In the genomic region with DNA sequence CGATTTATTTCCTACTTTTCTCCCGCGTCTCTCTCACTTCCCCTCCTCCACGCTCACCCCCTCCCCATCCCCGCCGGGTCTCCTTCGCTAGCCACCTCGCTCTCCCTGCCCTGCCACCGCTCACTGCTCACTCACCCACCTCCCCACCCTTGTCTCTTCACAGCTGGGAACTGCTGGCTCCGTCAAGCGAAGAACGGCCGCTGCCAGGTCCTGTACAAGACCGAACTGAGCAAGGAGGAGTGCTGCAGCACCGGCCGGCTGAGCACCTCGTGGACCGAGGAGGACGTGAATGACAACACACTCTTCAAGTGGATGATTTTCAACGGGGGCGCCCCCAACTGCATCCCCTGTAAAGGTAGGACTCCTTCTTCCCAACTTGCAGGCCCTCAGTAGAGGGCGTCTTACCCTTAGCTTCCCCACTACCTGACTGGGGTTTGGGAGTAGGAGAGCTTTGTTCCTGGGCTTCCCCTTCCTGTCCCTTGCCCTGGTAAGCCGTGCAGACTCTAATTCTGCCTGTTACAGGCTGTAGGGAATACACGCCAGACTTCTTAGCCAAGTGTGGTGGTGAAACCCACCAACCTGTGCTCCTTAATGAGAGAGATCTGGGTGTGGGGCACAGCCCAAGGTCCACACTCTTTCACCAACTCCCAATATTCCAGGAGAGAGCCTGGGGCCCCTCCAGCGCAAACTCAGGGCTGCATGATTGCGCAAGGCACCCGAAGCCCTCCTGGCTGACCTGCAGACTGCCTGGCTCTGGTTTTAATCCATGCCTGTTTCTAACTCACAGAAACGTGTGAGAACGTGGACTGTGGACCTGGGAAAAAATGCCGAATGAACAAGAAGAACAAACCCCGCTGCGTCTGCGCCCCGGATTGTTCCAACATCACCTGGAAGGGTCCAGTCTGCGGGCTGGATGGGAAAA, we compare ENCODE assay signal across 8 cellular contexts. TPM values are rescaled to one million over a fixed set of nuclear protein-coding genes. Genes with fewer than 3 reads are reported as not detected.
DNase-seq lines count a peak whose midpoint lies in the region; ATAC-seq and TF ChIP-seq lines count a peak whose summit lies in the region.

No MANE protein-coding gene starts in this region.

- no peaks in the 10 kb centered on the region for H3K9me3 ChIP-seq in CD4-positive, alpha-beta memory T cell (ENCODE audit: control insufficient read depth in 1 of 2, low read length in 2 of 2)
- H3K9me3 ChIP-seq in gastroesophageal sphincter: no peaks in the 10 kb centered on the region
- no peaks in the 10 kb centered on the region for H3K9me3 ChIP-seq in neuronal stem cell (replicated peaks in 1 of 2; ENCODE audit: control insufficient read depth in 2 of 2, insufficient read depth in 1 of 2, low read depth in 1 of 2, low read length in 2 of 2)

- peak overlapping the region; percentile 73 for H3K9ac ChIP-seq in neuronal stem cell (ENCODE audit: low read depth, low read length, poor library complexity)

- H3K4me3 Mint-ChIP-seq in CD4-positive, alpha-beta memory T cell: peak overlapping the region; percentile 82 to 97 (median 91)
- H3K4me3 Mint-ChIP-seq in activated T-cell treated with anti-CD3 and anti-CD28 coated beads, Interleukin-2, amount 50 U/mL, for 24 hours: peak overlapping the region; percentile 74

- H3K4me1 Mint-ChIP-seq in CD4-positive, alpha-beta memory T cell: peaks cover 17 to 50% (median 31%) of the 10 kb centered on the region in 4 donors
- H3K4me1 Mint-ChIP-seq in activated T-cell treated with anti-CD3 and anti-CD28 coated beads, Interleukin-2, amount 50 U/mL, for 24 hours (ENCODE audit: low read depth): peaks cover 41% of the 10 kb centered on the region

- peak in 1 of 4 experiments; percentile 30 for TF ChIP-seq CTCF in gastroesophageal sphincter (IDR thresholded peaks at IDR 0.05)

- no peak overlapping the region for H3K27ac ChIP-seq in CD4-positive, alpha-beta memory T cell (ENCODE audit: low read depth, low read length)
- peak overlapping the region in 3 of 4 donors; percentile 6 to 85 (median 61) for H3K27ac ChIP-seq in gastroesophageal sphincter
- H3K27ac ChIP-seq in neuronal stem cell (replicated peaks; ENCODE audit: low read length): no peak overlapping the region

- H2BK15ac ChIP-seq in neuronal stem cell (ENCODE audit: low read length): no peak overlapping the region

- H3K4me1 ChIP-seq in CD4-positive, alpha-beta memory T cell (ENCODE audit: insufficient read depth, low read length): peaks cover 34% of the 10 kb centered on the region
- H3K4me1 ChIP-seq in gastroesophageal sphincter (peaks cover 0 to 40% (median 8%) of the 10 kb centered on the region in 3 donors), neuronal stem cell (ENCODE audit: control insufficient read depth in 2 of 2, insufficient read depth in 1 of 2, low read depth in 1 of 2, low read length in 2 of 2) (peaks cover 0 to 2% of the 10 kb centered on the region in 2 donors)

- no peak overlapping the region for H2BK5ac ChIP-seq in neuronal stem cell (ENCODE audit: low read length)

- H4K8ac ChIP-seq in neuronal stem cell (ENCODE audit: low read depth, low read length): no peak overlapping the region

- no peak overlapping the region for H4K91ac ChIP-seq in neuronal stem cell (ENCODE audit: low read depth, low read length, poor library complexity)

- peak overlapping the region in 6 of 7 donors; percentile 43 to 80 (median 62) for H3K27ac Mint-ChIP-seq in CD4-positive, alpha-beta memory T cell
- H3K27ac Mint-ChIP-seq in activated T-cell treated with anti-CD3 and anti-CD28 coated beads, Interleukin-2, amount 50 U/mL, for 24 hours: no peak overlapping the region

- H3K36me3 Mint-ChIP-seq in CD4-positive, alpha-beta memory T cell: peaks cover 0 to 3% of the 10 kb centered on the region in 2 donors
- H3K36me3 Mint-ChIP-seq in activated T-cell treated with anti-CD3 and anti-CD28 coated beads, Interleukin-2, amount 50 U/mL, for 24 hours (ENCODE audit: low read depth): no peaks in the 10 kb centered on the region

- POLR2A ChIA-PET in CD4-positive, alpha-beta memory T cell (lab: Charles Lee; ENCODE audit: partially characterized antibody): no interaction called here

- 48 to 59% methylated on average over 14 to 20 of the region's 35 CpGs for WGBS in gastroesophageal sphincter (ENCODE audit: low coverage in 1 of 2), 2 donors
- WGBS in neuronal stem cell (ENCODE audit: extremely low coverage in 2 of 2, insufficient read length in 2 of 2, insufficient replicate concordance in 1 of 2), 2 donors: no CpG with 5 or more reads among the region's 35 CpGs

- ATAC-seq in HG03066 (IDR thresholded peaks at IDR 0.05; ENCODE audit: low read depth, unreplicated experiment) (peak; percentile 16), gastroesophageal sphincter (peak; percentile 15), HG02981 (IDR thresholded peaks at IDR 0.05; ENCODE audit: unreplicated experiment) (no peak), GM18873 (IDR thresholded peaks at IDR 0.05; ENCODE audit: low FRiP score, unreplicated experiment) (no peak)

- H3K9me3 Mint-ChIP-seq in CD4-positive, alpha-beta memory T cell: no peaks in the 10 kb centered on the region
- no peaks in the 10 kb centered on the region for H3K9me3 Mint-ChIP-seq in activated T-cell treated with anti-CD3 and anti-CD28 coated beads, Interleukin-2, amount 50 U/mL, for 24 hours

- no peak overlapping the region for H2AK5ac ChIP-seq in neuronal stem cell (ENCODE audit: low read depth, low read length)

- H3K23ac ChIP-seq in neuronal stem cell (ENCODE audit: low read depth, low read length, poor library complexity): peak overlapping the region; percentile 48

- peak overlapping the region; percentile 63 for H3K18ac ChIP-seq in neuronal stem cell (ENCODE audit: low read length)

- no peak overlapping the region for H3K4ac ChIP-seq in neuronal stem cell (ENCODE audit: low read length)

- H2AFZ ChIP-seq in neuronal stem cell (ENCODE audit: low read length): no peak overlapping the region

- no peak overlapping the region for H2BK12ac ChIP-seq in neuronal stem cell (ENCODE audit: low read length)

- H3K27me3 ChIP-seq in CD4-positive, alpha-beta memory T cell (ENCODE audit: insufficient read depth, low read length): peaks cover 22% of the 10 kb centered on the region
- H3K27me3 ChIP-seq in gastroesophageal sphincter (peaks cover 1% of the 10 kb centered on the region), neuronal stem cell (ENCODE audit: control insufficient read depth in 3 of 3, insufficient read depth in 3 of 3, low read depth in 1 of 3, low read length in 3 of 3) (peaks cover 0 to 3% (median 0%) of the 10 kb centered on the region in 3 experiments)

- peaks cover 30 to 44% of the 10 kb centered on the region in 2 donors for H3K27me3 Mint-ChIP-seq in CD4-positive, alpha-beta memory T cell
- peaks cover 65% of the 10 kb centered on the region for H3K27me3 Mint-ChIP-seq in activated T-cell treated with anti-CD3 and anti-CD28 coated beads, Interleukin-2, amount 50 U/mL, for 24 hours

- peak overlapping the region; percentile 37 to 57 for H3K4me3 ChIP-seq in CD4-positive, alpha-beta memory T cell (ENCODE audit: low read length in 2 of 2)
- H3K4me3 ChIP-seq in gastroesophageal sphincter (peak overlapping the region; percentile 75 to 88), neuronal stem cell (ENCODE audit: low read length in 2 of 2) (peak overlapping the region in 1 of 2 donors; percentile 76)

- H3K79me1 ChIP-seq in neuronal stem cell (ENCODE audit: low read depth, low read length): no peaks in the 10 kb centered on the region

- TF ChIP-seq EP300 in gastroesophageal sphincter (IDR thresholded peaks at IDR 0.05): no peak

- CTCF ChIA-PET in CD4-positive, alpha-beta memory T cell (lab: Charles Lee; ENCODE audit: partially characterized antibody): interaction anchor here (1.9 kb wide), 1 partner anchor 746 kb away, joined by 10 read pairs; no protein-coding TSS in a partner anchor

- TF ChIP-seq POLR2A in gastroesophageal sphincter (IDR thresholded peaks at IDR 0.05): no peak

- peak overlapping the region; percentile 68 for H3K4me2 ChIP-seq in neuronal stem cell (ENCODE audit: insufficient read depth, low read length, poor library complexity, severe bottlenecking)

- H3K14ac ChIP-seq in neuronal stem cell (ENCODE audit: low read length): no peak overlapping the region

- peak in 3 of 5 donors; percentile 9 to 18 (median 9) for DNase-seq in CD4-positive, alpha-beta memory T cell
- peak; percentile 43 for DNase-seq in activated T-cell treated with anti-CD3 and anti-CD28 coated beads, Interleukin-2, amount 50 U/mL, for 24 hours
- DNase-seq in neuronal stem cell (ENCODE audit: low spot score) (peak; percentile 40), NCI-H1436 treated with DMSO at 0.1 percent for 48 hours (lab: John Stamatoyannopoulos, UW) (no peak)

- intact Hi-C loops in CD4-positive, alpha-beta memory T cell (cut with micrococcal nuclease): loop anchor here (5.0 kb wide), 2 partner anchors 79 to 541 kb away; partner anchors contain the start of gene NDUFS4

- H2BK120ac ChIP-seq in neuronal stem cell (ENCODE audit: low read depth, low read length): no peak overlapping the region

- no peaks in the 10 kb centered on the region for H3K36me3 ChIP-seq in CD4-positive, alpha-beta memory T cell (ENCODE audit: insufficient read depth, low read length)
- H3K36me3 ChIP-seq in gastroesophageal sphincter (no peaks in the 10 kb centered on the region), neuronal stem cell (replicated peaks in 1 of 2; ENCODE audit: control insufficient read depth in 2 of 2, insufficient read depth in 2 of 2, low read length in 2 of 2) (peaks cover 7 to 41% of the 10 kb centered on the region in 2 donors)

RNA-seq across cellular contexts. Expression of gene FST, which starts 2.5 kb away (rescaled TPM):
- total RNA-seq in CD4-positive, alpha-beta memory T cell: 1 to 10 TPM; 2.3 to 3.3 TPM
- under 1 TPM; 0.16 to 0.18 TPM for polyA plus RNA-seq in CD4-positive, alpha-beta memory T cell
- total RNA-seq in gastroesophageal sphincter: 10 to 100 TPM in 1 of 4 donors, 1 to 10 TPM in 2, under 1 TPM in 1; 0.93 to 10.1 (median 4.5) TPM
- 7.5 TPM for polyA plus RNA-seq in neuronal stem cell (2013, experiment 1 of 2)
- 7.1 TPM for polyA plus RNA-seq in neuronal stem cell (2013, experiment 2 of 2)

Comparison
In these comparisons a context has a peak if more than half of its experiments do, and no peak if none do; other contexts are left out.
1. H3K27ac ChIP-seq: peak in gastroesophageal sphincter (3 of 4); none in CD4-positive, alpha-beta memory T cell (single experiment) and neuronal stem cell (single experiment).
2. ATAC-seq: peak in HG03066 (single experiment) and gastroesophageal sphincter (single experiment); none in HG02981 (single experiment) and GM18873 (single experiment).